In genomic region chr10:91759581-91759986, GRCh38 we compare ENCODE assay signal across 17 cellular contexts. TPM values are rescaled to one million over a fixed set of nuclear protein-coding genes. Genes with fewer than 3 reads are reported as not detected.
A peak's percentile ranks its signal among the peaks of the same experiment; 100 is the strongest.
DNase-seq lines count a peak whose midpoint lies in the region; TF ChIP-seq lines count a peak whose summit lies in the region.
"Had no signal": no experiment of that assay in that cellular context is flagged by ENCODE, and none has a peak within 500 bp of the region (broad histone marks: within the 10 kb centered on the region; RNA-seq: fewer than 3 reads in every experiment).

No MANE protein-coding gene starts in this region.

- no peaks in the 10 kb centered on the region for H3K9me3 ChIP-seq in mammary epithelial cell (replicated peaks; ENCODE audit: insufficient read depth, low read length)
- no peaks in the 10 kb centered on the region for H3K9me3 ChIP-seq in breast epithelium
- H3K9me3 ChIP-seq: left lung had no signal

- H4K20me1 ChIP-seq in mammary epithelial cell (ENCODE audit: insufficient read depth, low read length), result no peaks in the 10 kb centered on the region

- dilution Hi-C loops in mammary epithelial cell (cut with HindIII; ENCODE audit: low sequenced_read_pairs), result no loop called here

- DNase-seq in mammary epithelial cell (peak; percentile 30), breast epithelium (ENCODE audit: low spot score in 2 of 2) (no peak), NB4 (ENCODE audit: low read depth) (peak; percentile 15), dermis blood vessel endothelial cell (peak; percentile 1), renal cortical epithelial cell (ENCODE audit: low read depth) (peak; percentile 38), nucleus accumbens (lab: John Stamatoyannopoulos, UW) (no peak), GF-D8 (lab: John Stamatoyannopoulos, UW) (no peak)
- DNase-seq in activated CD8-positive, alpha-beta memory T cell treated with anti-CD3 and anti-CD28 coated beads for 24 hours, result no peak
- DNase-seq: activated B cell treated with CpG ODN at 0.5 μM for 24 hours; activated naive CD4-positive, alpha-beta T cell treated with anti-CD3 and anti-CD28 coated beads, Interleukin-2, amount 50 U/mL, for 16 hours; effector CD4-positive, alpha-beta T cell; H9; left lung; NCI-H1105 treated with DMSO at 0.1 percent for 48 hours; stimulated activated CD4-positive, alpha-beta T cell treated with anti-CD3 and anti-CD28 coated beads, Interleukin-4, amount 100 ng/mL, for 4 hours; T-helper 1 cell had no signal

- H3K27ac ChIP-seq in mammary epithelial cell (ENCODE audit: insufficient read depth, low read depth, low read length), result no peak overlapping the region
- no peak overlapping the region for H3K27ac ChIP-seq in breast epithelium
- H3K27ac ChIP-seq: cardiac muscle cell, left lung had no signal

- no peaks in the 10 kb centered on the region for H3K36me3 ChIP-seq in mammary epithelial cell (ENCODE audit: insufficient read depth, low read length)
- no peaks in the 10 kb centered on the region for H3K36me3 ChIP-seq in breast epithelium
- H3K36me3 ChIP-seq: cardiac muscle cell, left lung had no signal

- no peaks in the 10 kb centered on the region for H3K4me1 ChIP-seq in mammary epithelial cell (ENCODE audit: insufficient read depth, low read length)
- H3K4me1 ChIP-seq in breast epithelium, result no peaks in the 10 kb centered on the region
- H3K4me1 ChIP-seq: left lung had no signal

- no peak for TF ChIP-seq POLR2A in breast epithelium (IDR thresholded peaks at IDR 0.05)
- no peak for TF ChIP-seq POLR2A in NB4 (IDR thresholded peaks at IDR 0.05; ENCODE audit: extremely low read depth, insufficient read length)

- H3K27me3 ChIP-seq in mammary epithelial cell (ENCODE audit: insufficient read depth, low read length) (peaks cover 3% of the 10 kb centered on the region), breast epithelium (no peaks in the 10 kb centered on the region)
- H3K27me3 ChIP-seq: cardiac muscle cell had no signal

- intact Hi-C loops in mammary epithelial cell (cut with micrococcal nuclease) (loop anchor here (2.0 to 5.0 kb wide), 2 partner anchors 39 to 58 kb away; partner anchors contain the start of gene TNKS2), breast epithelium (cut with DNase I; ENCODE audit: low total_unique reads) (no loop called here)

- no peak overlapping the region for H3K4me3 ChIP-seq in mammary epithelial cell (replicated peaks in 1 of 3; ENCODE audit: insufficient read depth in 1 of 3, low read depth in 2 of 3, low read length in 3 of 3)
- H3K4me3 ChIP-seq in breast epithelium, result no peak overlapping the region
- no peak overlapping the region for H3K4me3 ChIP-seq in NB4 (ENCODE audit: low read depth, low read length)
- H3K4me3 ChIP-seq: cardiac muscle cell, left lung had no signal

- no peak overlapping the region for H2AFZ ChIP-seq in mammary epithelial cell (ENCODE audit: low read depth, low read length)

- TF ChIP-seq CTCF in mammary epithelial cell (conservative IDR thresholded peaks at IDR 0.05 in 1 of 2, IDR thresholded peaks at IDR 0.05 in 1 of 2; ENCODE audit: extremely low read depth in 1 of 2, insufficient read depth in 1 of 2, low read depth in 1 of 2, low read length in 2 of 2) (no peak), breast epithelium (IDR thresholded peaks at IDR 0.05) (no peak), NB4 (IDR thresholded peaks at IDR 0.05; ENCODE audit: low read depth, low read length) (no peak)

- no TSS peak for BruUV-seq in mammary epithelial cell (replicated peaks; lab: Mats Ljungman, UMichigan)

- CTCF ChIA-PET in mammary epithelial cell (lab: Charles Lee; ENCODE audit: low non-redundant PET), result no interaction called here

- no peaks in the 10 kb centered on the region for H3K79me2 ChIP-seq in mammary epithelial cell (ENCODE audit: insufficient read depth, low read length)

- in situ Hi-C loops in mammary epithelial cell (cut with MboI; ENCODE audit: low sequenced_read_pairs in 2 of 2), result no loop called here

- H3K9ac ChIP-seq in mammary epithelial cell (ENCODE audit: insufficient read depth, low read length), result no peak overlapping the region

- H3K4me2 ChIP-seq in mammary epithelial cell (ENCODE audit: insufficient read depth, low read depth, low read length), result no peak overlapping the region

- WGBS in mammary epithelial cell (ENCODE audit: low coverage, missing lambda C conversion rate), result 82% methylated on average over 5 of the region's 5 CpGs

RNA-seq across cellular contexts. Expression of gene TNKS2, which starts 38.6 kb away (rescaled TPM):
- 10 to 100 TPM; 35.8 to 48.7 TPM for total RNA-seq in mammary epithelial cell
- 14.4 TPM for polyA plus RNA-seq in mammary epithelial cell
- polyA minus RNA-seq in mammary epithelial cell, result 26.7 TPM
- total RNA-seq in breast epithelium, result 10 to 100 TPM; 48.2 to 65.4 (median 50.8) TPM
- total RNA-seq in dermis blood vessel endothelial cell, result 68.1 and 74.7 TPM in 2 replicates
- total RNA-seq in renal cortical epithelial cell, result 57.5 and 70.9 TPM in 2 replicates

Comparison
In these comparisons a context has a peak if more than half of its experiments do, and no peak if none do; other contexts are left out.
1. DNase-seq: peak in mammary epithelial cell (single experiment), NB4 (single experiment), dermis blood vessel endothelial cell (single experiment) and renal cortical epithelial cell (single experiment); none in breast epithelium (0 of 2), nucleus accumbens (0 of 56), GF-D8 (single experiment) and activated CD8-positive, alpha-beta memory T cell treated with anti-CD3 and anti-CD28 coated beads for 24 hours (single experiment).